ENCODE assay signal across 1 cellular context in genomic region chr2:8103085-8103708, GRCh38.
TF ChIP-seq lines count a peak whose summit lies in the region.

No MANE protein-coding gene starts in this region.

TF ChIP-seq in HepG2, 621 proteins besides CTCF, POLR2A, EP300 and RAD21 (continued from another document and continues in another):
- TF ChIP-seq HNF1B (CRISPR knock-in tag; IDR thresholded peaks at IDR 0.05) (peak; percentile 82; the same call in 1 of the 2 replicates), THAP8 (CRISPR knock-in tag; IDR thresholded peaks at IDR 0.05; ENCODE audit: borderline replicate concordance) (no peak), RFX5 (IDR thresholded peaks at IDR 0.05; ENCODE audit: low read depth, low read length) (no peak), PATZ1 (CRISPR knock-in tag; IDR thresholded peaks at IDR 0.05) (peak; percentile 57), RERE (CRISPR knock-in tag; IDR thresholded peaks at IDR 0.05; ENCODE audit: low read depth) (peak; percentile 94), IKZF1 (IDR thresholded peaks at IDR 0.05) (no peak), SMAD3 (CRISPR knock-in tag; IDR thresholded peaks at IDR 0.05) (peak; percentile 92), TBX2 (CRISPR knock-in tag; IDR thresholded peaks at IDR 0.05; ENCODE audit: borderline replicate concordance) (peak; percentile 89), ELF1 (CRISPR knock-in tag; IDR thresholded peaks at IDR 0.05) (peak; percentile 54; the same call in 1 of the 2 replicates), ZNF337 (CRISPR knock-in tag; IDR thresholded peaks at IDR 0.05; ENCODE audit: borderline replicate concordance, low read depth) (0 out of 2 replicates have a peak, but pooled peaks have one; percentile 36), ZNF569 (CRISPR knock-in tag; IDR thresholded peaks at IDR 0.05; ENCODE audit: borderline replicate concordance) (no peak), DPF2 (CRISPR knock-in tag; IDR thresholded peaks at IDR 0.05; ENCODE audit: borderline replicate concordance, low read depth) (peak; percentile 93), GMEB2 (CRISPR knock-in tag; IDR thresholded peaks at IDR 0.05; ENCODE audit: low read depth) (peak; percentile 66), MLLT10 (CRISPR knock-in tag; IDR thresholded peaks at IDR 0.05) (no peak), ZBTB37 (CRISPR knock-in tag; IDR thresholded peaks at IDR 0.05) (no peak), CHCHD3 (CRISPR knock-in tag; IDR thresholded peaks at IDR 0.05) (no peak), FIP1L1 (IDR thresholded peaks at IDR 0.05; ENCODE audit: borderline replicate concordance, insufficient read depth, low read depth, low read length) (no peak), ETV5 (CRISPR knock-in tag; IDR thresholded peaks at IDR 0.05; ENCODE audit: borderline replicate concordance) (peak; percentile 78; the same call in 1 of the 2 replicates), TFDP2 (CRISPR knock-in tag; IDR thresholded peaks at IDR 0.05) (peak; percentile 68), JARID2 (CRISPR knock-in tag; IDR thresholded peaks at IDR 0.05; ENCODE audit: insufficient replicate concordance) (no peak), ZNF549 (CRISPR knock-in tag; IDR thresholded peaks at IDR 0.05) (0 out of 2 replicates have a peak, but pooled peaks have one; percentile 38), ZNF460 (CRISPR knock-in tag; IDR thresholded peaks at IDR 0.05; ENCODE audit: borderline replicate concordance) (no peak), EED (CRISPR knock-in tag; IDR thresholded peaks at IDR 0.05) (no peak), BRD4 (CRISPR knock-in tag; IDR thresholded peaks at IDR 0.05) (peak; percentile 90), ZNF644 (CRISPR knock-in tag; IDR thresholded peaks at IDR 0.05; ENCODE audit: low read depth) (peak; percentile 95), MXI1 (IDR thresholded peaks at IDR 0.05; ENCODE audit: borderline replicate concordance, low read depth, low read length) (peak; percentile 61; the same call in 1 of the 3 replicates), ZFP36L1 (CRISPR knock-in tag; IDR thresholded peaks at IDR 0.05) (peak; percentile 76; the same call in 1 of the 2 replicates), CREM (IDR thresholded peaks at IDR 0.05) (peak; percentile 92), CREM (CRISPR knock-in tag; IDR thresholded peaks at IDR 0.05) (no peak), MYC (CRISPR knock-in tag; IDR thresholded peaks at IDR 0.05; ENCODE audit: borderline replicate concordance) (no peak), SIX4 (CRISPR knock-in tag; IDR thresholded peaks at IDR 0.05) (peak; percentile 98), MLXIP (CRISPR knock-in tag; IDR thresholded peaks at IDR 0.05; ENCODE audit: borderline replicate concordance) (peak; percentile 60), TEAD3 (CRISPR knock-in tag; optimal IDR thresholded peaks at IDR 0.05; ENCODE audit: borderline replicate concordance) (peak; percentile 92), CBFB (CRISPR knock-in tag; IDR thresholded peaks at IDR 0.05) (peak; percentile 60; the same call in 1 of the 2 replicates), MIER3 (CRISPR knock-in tag; IDR thresholded peaks at IDR 0.05; ENCODE audit: borderline replicate concordance) (peak; percentile 97; the same call in 1 of the 2 replicates), ZBTB39 (CRISPR knock-in tag; IDR thresholded peaks at IDR 0.05) (no peak), ZNF567 (CRISPR knock-in tag; IDR thresholded peaks at IDR 0.05; ENCODE audit: borderline replicate concordance) (no peak), ZNF674 (CRISPR knock-in tag; IDR thresholded peaks at IDR 0.05; ENCODE audit: low read depth) (no peak), YEATS2 (CRISPR knock-in tag; IDR thresholded peaks at IDR 0.05; ENCODE audit: borderline replicate concordance) (peak; percentile 81; the same call in 1 of the 2 replicates), ZNF10 (CRISPR knock-in tag; IDR thresholded peaks at IDR 0.05; ENCODE audit: borderline replicate concordance, low read depth) (no peak), ZNF256 (CRISPR knock-in tag; conservative IDR thresholded peaks at IDR 0.05) (0 out of 2 replicates have a peak, but pooled peaks have one; percentile 77), GZF1 (CRISPR knock-in tag; IDR thresholded peaks at IDR 0.05) (no peak)
